Comparison of ENCODE assay signal across 1 cellular context in the genomic region with DNA sequence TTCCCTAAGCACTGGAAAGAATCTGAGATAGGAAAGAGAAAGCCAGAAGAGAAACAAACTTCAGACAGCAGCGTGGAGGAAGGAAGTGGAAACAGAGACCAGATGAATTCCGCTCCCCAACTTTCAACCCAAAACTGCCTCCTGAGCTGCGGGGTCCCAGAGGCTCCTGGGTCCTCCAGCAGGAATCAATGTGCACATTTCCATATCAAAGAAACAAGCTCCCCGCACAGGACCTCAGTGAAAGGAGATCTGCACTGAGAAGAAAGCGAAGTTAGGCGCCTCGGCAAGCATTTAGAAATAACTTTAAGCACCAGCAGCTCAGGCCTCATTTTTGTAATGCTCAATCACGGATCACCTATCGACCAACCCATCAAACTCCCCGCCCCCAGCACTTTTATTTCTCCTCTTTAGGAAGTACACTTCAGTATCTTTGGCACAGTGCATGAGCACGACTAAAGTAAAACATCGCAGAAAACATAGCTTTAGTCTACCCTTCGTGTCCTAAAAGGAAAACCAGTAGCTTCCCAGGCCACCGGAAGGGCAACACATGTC.
TF ChIP-seq lines count a peak whose summit lies in the region.

No MANE protein-coding gene starts in this region.

TF ChIP-seq in HepG2, 621 proteins besides CTCF, POLR2A, EP300 and RAD21 (continued from another document):
- TF ChIP-seq, protein P1, sequence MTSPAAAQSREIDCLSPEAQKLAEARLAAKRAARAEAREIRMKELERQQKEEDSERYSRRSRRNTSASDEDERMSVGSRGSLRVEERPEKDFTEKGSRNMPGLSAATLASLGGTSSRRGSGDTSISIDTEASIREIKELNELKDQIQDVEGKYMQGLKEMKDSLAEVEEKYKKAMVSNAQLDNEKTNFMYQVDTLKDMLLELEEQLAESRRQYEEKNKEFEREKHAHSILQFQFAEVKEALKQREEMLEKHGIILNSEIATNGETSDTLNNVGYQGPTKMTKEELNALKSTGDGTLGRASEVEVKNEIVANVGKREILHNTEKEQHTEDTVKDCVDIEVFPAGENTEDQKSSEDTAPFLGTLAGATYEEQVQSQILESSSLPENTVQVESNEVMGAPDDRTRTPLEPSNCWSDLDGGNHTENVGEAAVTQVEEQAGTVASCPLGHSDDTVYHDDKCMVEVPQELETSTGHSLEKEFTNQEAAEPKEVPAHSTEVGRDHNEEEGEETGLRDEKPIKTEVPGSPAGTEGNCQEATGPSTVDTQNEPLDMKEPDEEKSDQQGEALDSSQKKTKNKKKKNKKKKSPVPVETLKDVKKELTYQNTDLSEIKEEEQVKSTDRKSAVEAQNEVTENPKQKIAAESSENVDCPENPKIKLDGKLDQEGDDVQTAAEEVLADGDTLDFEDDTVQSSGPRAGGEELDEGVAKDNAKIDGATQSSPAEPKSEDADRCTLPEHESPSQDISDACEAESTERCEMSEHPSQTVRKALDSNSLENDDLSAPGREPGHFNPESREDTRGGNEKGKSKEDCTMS (CRISPR knock-in tag; conservative IDR thresholded peaks at IDR 0.05): no peak
- TF ChIP-seq IKZF4 (CRISPR knock-in tag; IDR thresholded peaks at IDR 0.05; ENCODE audit: borderline replicate concordance, low read depth, not compliant biosample characterization) (no peak), ZNF317 (CRISPR knock-in tag; IDR thresholded peaks at IDR 0.05) (no peak), SIX1 (CRISPR knock-in tag; IDR thresholded peaks at IDR 0.05; ENCODE audit: borderline replicate concordance) (no peak)
